Comparison of ENCODE assay signal across 16 cellular contexts in genomic region chr5:54384356-54384933, GRCh38.
DNase-seq lines count a peak whose midpoint lies in the region; ATAC-seq and TF ChIP-seq lines count a peak whose summit lies in the region.
"Had no signal": no experiment of that assay in that cellular context is flagged by ENCODE, and none has a peak within 500 bp of the region (broad histone marks: within the 10 kb centered on the region; RNA-seq: fewer than 3 reads in every experiment).

No MANE protein-coding gene starts in this region.

- no peak overlapping the region for H2AK5ac ChIP-seq in trophoblast cell (ENCODE audit: low read length)

- intact Hi-C loops in CD4-positive, alpha-beta memory T cell (cut with micrococcal nuclease), result no loop called here

- H3K4ac ChIP-seq in trophoblast cell (ENCODE audit: low read depth, low read length), result no peak overlapping the region

- peak overlapping the region; percentile 48 for H3K9ac ChIP-seq in trophoblast cell (ENCODE audit: low read length)
- H3K9ac ChIP-seq: GM23248 had no signal

- DNase-seq in NCI-H69 (lab: John Stamatoyannopoulos, UW) (peak; percentile 19), choroid plexus epithelial cell (ENCODE audit: low read depth) (peak; percentile 40), trophoblast cell (no peak), COR-L47 (lab: John Stamatoyannopoulos, UW) (no peak)
- no peak for DNase-seq in stimulated activated effector memory CD8-positive, alpha-beta T cell treated with anti-CD3 and anti-CD28 coated beads, Interleukin-12 subunit alpha, Interleukin-12 subunit beta, amount 100 ng/mL, for 72 hours (ENCODE audit: low spot score in 2 of 2)
- no peak for DNase-seq in activated naive CD8-positive, alpha-beta T cell treated with anti-CD3 and anti-CD28 coated beads, Interleukin-2, amount 50 U/mL, for 24 hours
- DNase-seq in CD4-positive, alpha-beta memory T cell, result no peak
- DNase-seq: ACHN; C1 segment of cervical spinal cord; CD8-positive, alpha-beta T cell; DMS53; GF-D8; GM23248; H7 had no signal

- no CpG with 5 or more reads among the region's 8 CpGs for WGBS in trophoblast cell (ENCODE audit: extremely low coverage, insufficient coverage, insufficient read length)

- H2AFZ ChIP-seq in trophoblast cell (ENCODE audit: insufficient read depth, low read length, poor library complexity), result no peak overlapping the region
- H2AFZ ChIP-seq: GM23248 had no signal

- POLR2A ChIA-PET in CD4-positive, alpha-beta memory T cell (lab: Charles Lee; ENCODE audit: partially characterized antibody), result no interaction called here

- no peaks in the 10 kb centered on the region for H3K79me1 ChIP-seq in trophoblast cell (ENCODE audit: low read length)

- CTCF ChIA-PET in CD4-positive, alpha-beta memory T cell (lab: Charles Lee; ENCODE audit: partially characterized antibody), result no interaction called here

- no peaks in the 10 kb centered on the region for H3K4me1 ChIP-seq in trophoblast cell (ENCODE audit: control insufficient read depth in 1 of 2, insufficient read depth in 2 of 2, low read length in 2 of 2)
- H3K4me1 ChIP-seq in CD4-positive, alpha-beta memory T cell (ENCODE audit: insufficient read depth, low read length), result no peaks in the 10 kb centered on the region

- H4K91ac ChIP-seq in trophoblast cell (ENCODE audit: low read depth, low read length), result no peak overlapping the region

- H3K9me3 ChIP-seq in trophoblast cell (ENCODE audit: insufficient read depth, low read depth, low read length), result no peaks in the 10 kb centered on the region
- H3K9me3 ChIP-seq in CD4-positive, alpha-beta memory T cell (ENCODE audit: control insufficient read depth in 1 of 2, low read length in 2 of 2), result no peaks in the 10 kb centered on the region

- no peaks in the 10 kb centered on the region for H3K79me2 ChIP-seq in trophoblast cell (ENCODE audit: control insufficient read depth, insufficient read depth, low read length, poor library complexity)

- TF ChIP-seq CTCF in C4-2B (conservative IDR thresholded peaks at IDR 0.05), result no peak
- TF ChIP-seq CTCF in choroid plexus epithelial cell (conservative IDR thresholded peaks at IDR 0.05; ENCODE audit: low read depth, low read length), result no peak

- peak overlapping the region; percentile 44 for H3K27ac ChIP-seq in C4-2B
- no peak overlapping the region for H3K27ac ChIP-seq in trophoblast cell (ENCODE audit: low read depth, low read length)
- no peak overlapping the region for H3K27ac ChIP-seq in CD4-positive, alpha-beta memory T cell (ENCODE audit: low read depth, low read length)
- H3K27ac ChIP-seq: GM23248 had no signal

- no peaks in the 10 kb centered on the region for H3K36me3 ChIP-seq in trophoblast cell (ENCODE audit: control insufficient read depth in 1 of 2, insufficient read depth in 2 of 2, low read length in 2 of 2)
- H3K36me3 ChIP-seq in CD4-positive, alpha-beta memory T cell (ENCODE audit: insufficient read depth, low read length), result no peaks in the 10 kb centered on the region

- no peak overlapping the region for H3K4me3 ChIP-seq in choroid plexus epithelial cell (ENCODE audit: low read depth, low read length)
- no peak overlapping the region for H3K4me3 ChIP-seq in trophoblast cell (ENCODE audit: low read depth, low read length)
- no peak overlapping the region for H3K4me3 ChIP-seq in CD4-positive, alpha-beta memory T cell (ENCODE audit: low read length in 2 of 2)
- H3K4me3 ChIP-seq: GM23248 had no signal

- H3K27me3 ChIP-seq in trophoblast cell (ENCODE audit: insufficient read depth, low read length), result no peaks in the 10 kb centered on the region
- no peaks in the 10 kb centered on the region for H3K27me3 ChIP-seq in CD4-positive, alpha-beta memory T cell (ENCODE audit: insufficient read depth, low read length)

- no peak overlapping the region for H3K14ac ChIP-seq in trophoblast cell (ENCODE audit: low read length)

- H2BK120ac ChIP-seq in trophoblast cell (ENCODE audit: insufficient read depth, low read length, poor library complexity), result no peak overlapping the region

- ATAC-seq in stimulated activated effector memory CD8-positive, alpha-beta T cell treated with anti-CD3 and anti-CD28 coated beads, Interleukin-12 subunit alpha, Interleukin-12 subunit beta, amount 100 ng/mL, for 72 hours, result no peak
- no peak for ATAC-seq in activated naive CD8-positive, alpha-beta T cell treated with anti-CD3 and anti-CD28 coated beads, Interleukin-2, amount 50 U/mL, for 24 hours
- ATAC-seq: CD8-positive, alpha-beta T cell had no signal

- H3K4me1 Mint-ChIP-seq in stimulated activated effector memory CD8-positive, alpha-beta T cell treated with anti-CD3 and anti-CD28 coated beads, Interleukin-12 subunit alpha, Interleukin-12 subunit beta, amount 100 ng/mL, for 72 hours, result no peaks in the 10 kb centered on the region
- H3K4me1 Mint-ChIP-seq in activated naive CD8-positive, alpha-beta T cell treated with anti-CD3 and anti-CD28 coated beads, Interleukin-2, amount 50 U/mL, for 24 hours, result peaks cover 18% of the 10 kb centered on the region
- H3K4me1 Mint-ChIP-seq in CD4-positive, alpha-beta memory T cell, result no peaks in the 10 kb centered on the region
- H3K4me1 Mint-ChIP-seq: IgD-negative memory B cell had no signal

- H4K8ac ChIP-seq in trophoblast cell (ENCODE audit: low read depth, low read length), result no peak overlapping the region

- no peaks in the 10 kb centered on the region for H3K36me3 Mint-ChIP-seq in stimulated activated effector memory CD8-positive, alpha-beta T cell treated with anti-CD3 and anti-CD28 coated beads, Interleukin-12 subunit alpha, Interleukin-12 subunit beta, amount 100 ng/mL, for 72 hours
- peaks cover 2% of the 10 kb centered on the region for H3K36me3 Mint-ChIP-seq in activated naive CD8-positive, alpha-beta T cell treated with anti-CD3 and anti-CD28 coated beads, Interleukin-2, amount 50 U/mL, for 24 hours (ENCODE audit: low read depth)
- H3K36me3 Mint-ChIP-seq in CD4-positive, alpha-beta memory T cell, result no peaks in the 10 kb centered on the region
- H3K36me3 Mint-ChIP-seq: CD8-positive, alpha-beta T cell had no signal

- no peak overlapping the region for H3K27ac Mint-ChIP-seq in stimulated activated effector memory CD8-positive, alpha-beta T cell treated with anti-CD3 and anti-CD28 coated beads, Interleukin-12 subunit alpha, Interleukin-12 subunit beta, amount 100 ng/mL, for 72 hours
- H3K27ac Mint-ChIP-seq in activated naive CD8-positive, alpha-beta T cell treated with anti-CD3 and anti-CD28 coated beads, Interleukin-2, amount 50 U/mL, for 24 hours, result no peak overlapping the region
- no peak overlapping the region for H3K27ac Mint-ChIP-seq in CD4-positive, alpha-beta memory T cell
- H3K27ac Mint-ChIP-seq: CD8-positive, alpha-beta T cell; IgD-negative memory B cell had no signal

- no peak overlapping the region for H2BK12ac ChIP-seq in trophoblast cell (ENCODE audit: low read length)

- H3K18ac ChIP-seq in trophoblast cell (ENCODE audit: low read length), result no peak overlapping the region

- no peak overlapping the region for H4K12ac ChIP-seq in trophoblast cell (ENCODE audit: low read depth, low read length)

- H3K27me3 Mint-ChIP-seq in activated naive CD8-positive, alpha-beta T cell treated with anti-CD3 and anti-CD28 coated beads, Interleukin-2, amount 50 U/mL, for 24 hours, result no peaks in the 10 kb centered on the region
- peaks cover 10% of the 10 kb centered on the region in 2 donors for H3K27me3 Mint-ChIP-seq in CD4-positive, alpha-beta memory T cell

- H3K23ac ChIP-seq in trophoblast cell (ENCODE audit: low read length), result no peak overlapping the region

- no peak overlapping the region for H3K4me3 Mint-ChIP-seq in stimulated activated effector memory CD8-positive, alpha-beta T cell treated with anti-CD3 and anti-CD28 coated beads, Interleukin-12 subunit alpha, Interleukin-12 subunit beta, amount 100 ng/mL, for 72 hours
- H3K4me3 Mint-ChIP-seq in activated naive CD8-positive, alpha-beta T cell treated with anti-CD3 and anti-CD28 coated beads, Interleukin-2, amount 50 U/mL, for 24 hours, result no peak overlapping the region
- no peak overlapping the region for H3K4me3 Mint-ChIP-seq in CD4-positive, alpha-beta memory T cell
- H3K4me3 Mint-ChIP-seq: CD8-positive, alpha-beta T cell; IgD-negative memory B cell had no signal

- no peaks in the 10 kb centered on the region for H3K9me3 Mint-ChIP-seq in stimulated activated effector memory CD8-positive, alpha-beta T cell treated with anti-CD3 and anti-CD28 coated beads, Interleukin-12 subunit alpha, Interleukin-12 subunit beta, amount 100 ng/mL, for 72 hours
- peaks cover 5% of the 10 kb centered on the region for H3K9me3 Mint-ChIP-seq in activated naive CD8-positive, alpha-beta T cell treated with anti-CD3 and anti-CD28 coated beads, Interleukin-2, amount 50 U/mL, for 24 hours
- H3K9me3 Mint-ChIP-seq in CD4-positive, alpha-beta memory T cell, result peaks cover 0 to 5% (median 0%) of the 10 kb centered on the region in 8 donors
- H3K9me3 Mint-ChIP-seq: CD8-positive, alpha-beta T cell had no signal

- no peak overlapping the region for H3K4me2 ChIP-seq in trophoblast cell (ENCODE audit: low read length)

- no peak overlapping the region for H2BK5ac ChIP-seq in trophoblast cell (ENCODE audit: low read depth, low read length, poor library complexity)

Comparison
In these comparisons a context has a peak if more than half of its experiments do, and no peak if none do; other contexts are left out.
1. DNase-seq: peak in NCI-H69 (single experiment) and choroid plexus epithelial cell (single experiment); none in trophoblast cell (0 of 2), stimulated activated effector memory CD8-positive, alpha-beta T cell treated with anti-CD3 and anti-CD28 coated beads, Interleukin-12 subunit alpha, Interleukin-12 subunit beta, amount 100 ng/mL, for 72 hours (0 of 2), activated naive CD8-positive, alpha-beta T cell treated with anti-CD3 and anti-CD28 coated beads, Interleukin-2, amount 50 U/mL, for 24 hours (single experiment), CD4-positive, alpha-beta memory T cell (0 of 5) and COR-L47 (single experiment).